ENCODE assay signal across 13 cellular contexts in the genomic region with DNA sequence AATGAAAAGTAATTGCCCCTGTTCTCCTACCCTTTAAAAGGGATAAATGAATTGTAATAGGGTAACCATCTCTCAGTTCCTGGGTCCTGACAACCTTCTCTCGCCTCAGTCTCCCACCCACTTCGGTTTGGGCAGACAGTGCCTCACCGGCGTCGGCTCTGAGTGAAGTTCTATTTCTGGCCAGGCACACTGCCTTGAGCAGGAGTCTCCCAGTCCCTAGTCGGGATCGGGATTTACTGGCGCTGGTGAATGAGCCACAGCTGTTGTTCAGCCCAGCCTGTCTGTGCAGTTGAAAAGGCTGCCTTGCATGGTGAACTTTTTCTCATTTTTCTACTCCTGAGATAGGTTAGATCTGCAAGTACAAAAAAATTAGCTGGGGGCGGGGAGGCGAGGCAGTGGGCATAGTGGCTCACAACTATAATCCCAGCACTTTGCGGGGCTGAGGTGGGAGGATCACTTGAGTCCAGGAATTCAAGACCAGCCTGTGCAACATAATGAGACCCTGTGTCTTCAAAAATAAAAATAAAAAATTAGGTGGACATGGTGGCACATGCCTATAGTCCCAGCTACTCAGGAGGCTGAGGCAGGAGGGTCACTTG. TPM values are rescaled to one million over a fixed set of nuclear protein-coding genes. Genes with fewer than 3 reads are reported as not detected.
DNase-seq lines count a peak whose midpoint lies in the region; ATAC-seq and TF ChIP-seq lines count a peak whose summit lies in the region.
"Had no signal": no experiment of that assay in that cellular context is flagged by ENCODE, and none has a peak within 500 bp of the region (broad histone marks: within the 10 kb centered on the region; RNA-seq: fewer than 3 reads in every experiment).

No MANE protein-coding gene starts in this region.

- H3K4me1 ChIP-seq in esophagus muscularis mucosa = peaks cover 28 to 51% (median 38%) of the 10 kb centered on the region in 4 donors

- TF ChIP-seq CTCF in esophagus muscularis mucosa (IDR thresholded peaks at IDR 0.05) = no peak

- no peak for TF ChIP-seq EP300 in esophagus muscularis mucosa (IDR thresholded peaks at IDR 0.05)

- WGBS in esophagus muscularis mucosa = 36% methylated on average over 11 of the region's 11 CpGs

- H3K4me3 ChIP-seq in esophagus muscularis mucosa = no peak overlapping the region

- H3K27me3 ChIP-seq in esophagus muscularis mucosa = no peaks in the 10 kb centered on the region

- peak overlapping the region; percentile 6 to 53 (median 38) for H3K27ac ChIP-seq in esophagus muscularis mucosa (replicated peaks in 1 of 4)

- no peaks in the 10 kb centered on the region for H3K9me3 Mint-ChIP-seq in stimulated activated memory B cell treated with anti-CD40 and anti-IgM and Interleukin-4, amounts not matched to agents 10 μg/mL and 1 μg/mL and 100 μg/mL, for 72 hours
- H3K9me3 Mint-ChIP-seq in activated T-helper 17 cell treated with anti-CD3 and anti-CD28 coated beads, Interleukin-2, amount 50 U/mL, for 72 hours = no peaks in the 10 kb centered on the region
- H3K9me3 Mint-ChIP-seq: memory B cell had no signal

- no peak overlapping the region for H3K4me3 Mint-ChIP-seq in stimulated activated memory B cell treated with anti-CD40 and anti-IgM and Interleukin-4, amounts not matched to agents 10 μg/mL and 1 μg/mL and 100 μg/mL, for 72 hours
- no peak overlapping the region for H3K4me3 Mint-ChIP-seq in activated T-helper 17 cell treated with anti-CD3 and anti-CD28 coated beads, Interleukin-2, amount 50 U/mL, for 72 hours
- H3K4me3 Mint-ChIP-seq: memory B cell had no signal

- peak; percentile 69 for DNase-seq in LHCN-M2 (ENCODE audit: low read depth)
- no peak for DNase-seq in esophagus muscularis mucosa (ENCODE audit: extremely low spot score)
- peak; percentile 8 for DNase-seq in middle frontal gyrus (ENCODE audit: extremely low spot score, low spot score)
- no peak for DNase-seq in stimulated activated naive CD4-positive, alpha-beta T cell (lab: John Stamatoyannopoulos, UW)
- DNase-seq in NCI-H187 (lab: John Stamatoyannopoulos, UW) = no peak
- DNase-seq: KG1, NCI-H1694 had no signal

- H3K27me3 Mint-ChIP-seq in stimulated activated memory B cell treated with anti-CD40 and anti-IgM and Interleukin-4, amounts not matched to agents 10 μg/mL and 1 μg/mL and 100 μg/mL, for 72 hours = no peaks in the 10 kb centered on the region
- H3K27me3 Mint-ChIP-seq in activated T-helper 17 cell treated with anti-CD3 and anti-CD28 coated beads, Interleukin-2, amount 50 U/mL, for 72 hours = no peaks in the 10 kb centered on the region
- H3K27me3 Mint-ChIP-seq: memory B cell had no signal

- H3K27ac Mint-ChIP-seq in stimulated activated memory B cell treated with anti-CD40 and anti-IgM and Interleukin-4, amounts not matched to agents 10 μg/mL and 1 μg/mL and 100 μg/mL, for 72 hours = peak overlapping the region; percentile 94
- H3K27ac Mint-ChIP-seq in activated T-helper 17 cell treated with anti-CD3 and anti-CD28 coated beads, Interleukin-2, amount 50 U/mL, for 72 hours = no peak overlapping the region

- peaks cover 0 to 13% (median 2%) of the 10 kb centered on the region in 4 donors for H3K36me3 ChIP-seq in esophagus muscularis mucosa

- no peak for ATAC-seq in stimulated activated memory B cell treated with anti-CD40 and anti-IgM and Interleukin-4, amounts not matched to agents 10 μg/mL and 1 μg/mL and 100 μg/mL, for 72 hours
- no peak for ATAC-seq in activated T-helper 17 cell treated with anti-CD3 and anti-CD28 coated beads, Interleukin-2, amount 50 U/mL, for 72 hours (replicated peaks)
- no peak for ATAC-seq in GM21528 (IDR thresholded peaks at IDR 0.05; ENCODE audit: low FRiP score, unreplicated experiment)
- ATAC-seq: SK-N-SH treated with all-trans-retinoic acid at 6 μM for 48 hours had no signal

- TF ChIP-seq POLR2A in esophagus muscularis mucosa (IDR thresholded peaks at IDR 0.05; ENCODE audit: low read depth) = no peak

- peaks cover 70% of the 10 kb centered on the region for H3K4me1 Mint-ChIP-seq in stimulated activated memory B cell treated with anti-CD40 and anti-IgM and Interleukin-4, amounts not matched to agents 10 μg/mL and 1 μg/mL and 100 μg/mL, for 72 hours
- H3K4me1 Mint-ChIP-seq in activated T-helper 17 cell treated with anti-CD3 and anti-CD28 coated beads, Interleukin-2, amount 50 U/mL, for 72 hours = peaks cover 13% of the 10 kb centered on the region

- peaks cover 8% of the 10 kb centered on the region for H3K36me3 Mint-ChIP-seq in stimulated activated memory B cell treated with anti-CD40 and anti-IgM and Interleukin-4, amounts not matched to agents 10 μg/mL and 1 μg/mL and 100 μg/mL, for 72 hours
- peaks cover 8% of the 10 kb centered on the region for H3K36me3 Mint-ChIP-seq in activated T-helper 17 cell treated with anti-CD3 and anti-CD28 coated beads, Interleukin-2, amount 50 U/mL, for 72 hours (ENCODE audit: low read depth)

- H3K9me3 ChIP-seq in esophagus muscularis mucosa = no peaks in the 10 kb centered on the region

- intact Hi-C loops in esophagus muscularis mucosa (cut with DNase I) = no loop called here

RNA-seq across cellular contexts. Expression of gene PLEKHM2, which starts 7.4 kb away (rescaled TPM):
- 31.9 and 37.0 TPM in 2 replicates for total RNA-seq in LHCN-M2 (2014; rRNA removed)
- polyA plus RNA-seq in LHCN-M2 (2012) = 45.8 TPM
- 10 to 100 TPM; 44.4 to 68.2 (median 55.2) TPM for total RNA-seq in esophagus muscularis mucosa
- total RNA-seq in activated T-helper 17 cell treated with anti-CD3 and anti-CD28 coated beads, Interleukin-2, amount 50 U/mL, for 72 hours = 10 to 100 TPM; 32.2 to 50.5 TPM

RNA-seq across cellular contexts. Expression of gene SLC25A34, which starts 44.5 kb away (rescaled TPM):
- 0.19 and 0.40 TPM in 2 replicates for total RNA-seq in LHCN-M2 (2014; rRNA removed)
- 0.16 TPM for polyA plus RNA-seq in LHCN-M2 (2012)
- total RNA-seq in esophagus muscularis mucosa = under 1 TPM; 0.66 to 0.97 (median 0.76) TPM
- 1 to 10 TPM in 1 of 2 donors, under 1 TPM in 1; 0.90 to 1.6 TPM for total RNA-seq in activated T-helper 17 cell treated with anti-CD3 and anti-CD28 coated beads, Interleukin-2, amount 50 U/mL, for 72 hours

RNA-seq across cellular contexts. Expression of gene TMEM82, which starts 50.8 kb away (rescaled TPM):
- 0.11 TPM in 1 of 2 replicates, not detected in the other for total RNA-seq in LHCN-M2 (2014; rRNA removed)
- not detected for polyA plus RNA-seq in LHCN-M2 (2012)
- total RNA-seq in esophagus muscularis mucosa = not detected
- total RNA-seq in activated T-helper 17 cell treated with anti-CD3 and anti-CD28 coated beads, Interleukin-2, amount 50 U/mL, for 72 hours = not detected
- total RNA-seq: pulmonary artery endothelial cell had no signal

Comparison
In these comparisons a context has a peak if more than half of its experiments do, and no peak if none do; other contexts are left out.
1. DNase-seq: peak in LHCN-M2 (single experiment) and middle frontal gyrus (single experiment); none in esophagus muscularis mucosa (single experiment), stimulated activated naive CD4-positive, alpha-beta T cell (0 of 6) and NCI-H187 (0 of 2).